22 cellular contexts compared by ENCODE assay signal in genomic region chr4:151095142-151095541, GRCh38.
"Had no signal": no experiment of that assay in that cellular context is flagged by ENCODE, and none has a peak within 500 bp of the region (broad histone marks: within the 10 kb centered on the region; RNA-seq: fewer than 3 reads in every experiment).

No MANE protein-coding gene starts in this region.

- H3K9me3 ChIP-seq: Peyer's patch had no signal

- DNase-seq: activated CD4-positive, alpha-beta T cell treated with anti-CD3 and anti-CD28 coated beads, Interleukin-2, amount 50 U/mL, for 48 hours; activated CD4-positive, CD25-positive, alpha-beta regulatory T cell; activated CD8-positive, alpha-beta memory T cell treated with anti-CD3 and anti-CD28 coated beads for 24 hours; activated effector memory CD4-positive, alpha-beta T cell treated with Interleukin-2 at 50 U/mL for 16 hours; activated naive CD4-positive, alpha-beta T cell; activated T-cell treated with anti-CD3 and anti-CD28 coated beads, Interleukin-2, amount 50 U/mL, for 48 hours; amygdala; brain microvascular endothelial cell; Karpas-422; MM.1S; NCI-H1105; NCI-H1436; NCI-H1694 treated with DMSO at 0.1 percent for 48 hours; NCI-H2029 treated with DMSO at 0.1 percent for 48 hours; NCI-H345; NCI-H510A; NCI-H526 treated with DMSO at 0.1 percent for 48 hours; NCI-H82; Peyer's patch; SHP77 treated with DMSO at 0.1 percent for 48 hours had no signal

- H3K27me3 Mint-ChIP-seq: activated naive CD8-positive, alpha-beta T cell had no signal

- H3K4me3 ChIP-seq: cardiac muscle cell, Peyer's patch had no signal

- H3K27ac Mint-ChIP-seq: activated naive CD8-positive, alpha-beta T cell had no signal

- H3K36me3 ChIP-seq: cardiac muscle cell, Peyer's patch had no signal

- H3K4me3 Mint-ChIP-seq: activated naive CD8-positive, alpha-beta T cell had no signal
